In the genomic region with DNA sequence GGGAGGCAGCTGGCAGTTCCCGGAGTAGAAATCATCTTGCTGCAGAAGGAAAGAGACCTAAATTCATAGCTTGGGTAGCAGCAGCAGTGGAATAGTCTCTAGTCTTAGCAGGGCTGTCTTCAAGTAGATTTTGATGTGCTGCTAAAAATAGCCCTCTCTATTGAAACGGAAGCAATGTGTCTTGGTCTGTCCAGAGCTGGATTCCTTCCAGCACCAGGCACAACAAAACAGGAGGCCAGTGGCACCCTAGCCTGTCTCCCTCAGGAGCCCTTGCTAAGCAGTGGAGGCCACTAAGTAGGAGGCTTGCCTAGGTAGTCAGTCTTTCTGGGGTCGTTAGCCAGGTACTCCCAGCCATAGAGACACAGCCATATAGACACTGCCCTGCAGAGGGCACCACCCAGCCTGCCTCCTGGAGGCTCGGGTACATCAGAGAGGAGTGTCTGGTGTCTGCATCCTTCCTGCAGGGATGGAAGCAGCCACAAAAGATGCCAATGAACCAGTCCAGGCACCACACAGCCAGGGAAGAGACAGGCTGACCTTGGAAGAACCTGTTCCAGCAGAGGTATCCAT, we compare ENCODE assay signal across 8 cellular contexts.
DNase-seq lines count a peak whose midpoint lies in the region; ATAC-seq and TF ChIP-seq lines count a peak whose summit lies in the region.

No MANE protein-coding gene starts in this region.

- H3K27ac ChIP-seq in 22Rv1 (no peak overlapping the region), esophagus squamous epithelium (no peak overlapping the region)

- H3K27me3 Mint-ChIP-seq in progenitor cell of endocrine pancreas: peaks cover 31% of the 10 kb centered on the region

- no peak overlapping the region for H3K4me3 ChIP-seq in esophagus squamous epithelium

- H3K9me3 ChIP-seq in esophagus squamous epithelium: no peaks in the 10 kb centered on the region

- no peaks in the 10 kb centered on the region for H3K36me3 Mint-ChIP-seq in progenitor cell of endocrine pancreas (ENCODE audit: insufficient read depth)

- TF ChIP-seq CTCF in 22Rv1 (IDR thresholded peaks at IDR 0.05) (peak; percentile 42), progenitor cell of endocrine pancreas (IDR thresholded peaks at IDR 0.05; ENCODE audit: unreplicated experiment) (peak; percentile 52), esophagus squamous epithelium (IDR thresholded peaks at IDR 0.05) (peak in 1 of 6 experiments; percentile 32)

- 64 to 78% methylated on average over 2 to 3 of the region's 4 CpGs for WGBS in esophagus squamous epithelium, 2 donors

- H3K4me1 ChIP-seq in esophagus squamous epithelium: no peaks in the 10 kb centered on the region

- H3K4me3 Mint-ChIP-seq in progenitor cell of endocrine pancreas (ENCODE audit: low read depth): no peak overlapping the region

- intact Hi-C loops in esophagus squamous epithelium (cut with DNase I): no loop called here

- no peak for TF ChIP-seq POLR2A in esophagus squamous epithelium (IDR thresholded peaks at IDR 0.05)

- no peaks in the 10 kb centered on the region for H3K27me3 ChIP-seq in esophagus squamous epithelium

- H3K27ac Mint-ChIP-seq in progenitor cell of endocrine pancreas: no peak overlapping the region

- peak; percentile 33 for DNase-seq in GM03348 (ENCODE audit: low spot score)
- peak; percentile 7 for DNase-seq in NCI-H345 treated with DMSO at 0.1 percent for 48 hours (lab: John Stamatoyannopoulos, UW; ENCODE audit: unreplicated experiment)
- DNase-seq in ecto neural progenitor cell (ENCODE audit: low spot score): peak; percentile 67
- no peak for DNase-seq in progenitor cell of endocrine pancreas (ENCODE audit: low spot score, unreplicated experiment)
- DNase-seq in esophagus squamous epithelium (lab: John Stamatoyannopoulos, UW): no peak

- H3K9me3 Mint-ChIP-seq in progenitor cell of endocrine pancreas (ENCODE audit: low read depth): no peaks in the 10 kb centered on the region

- ATAC-seq in HG03521 (IDR thresholded peaks at IDR 0.05; ENCODE audit: unreplicated experiment) (no peak), GM19452 (IDR thresholded peaks at IDR 0.05; ENCODE audit: unreplicated experiment) (no peak)

- no peaks in the 10 kb centered on the region for H3K4me1 Mint-ChIP-seq in progenitor cell of endocrine pancreas (ENCODE audit: low read depth)

- peaks cover 0 to 10% (median 0%) of the 10 kb centered on the region in 3 donors for H3K36me3 ChIP-seq in esophagus squamous epithelium

Comparison
In these comparisons a context has a peak if more than half of its experiments do, and no peak if none do; other contexts are left out.
1. DNase-seq: peak in GM03348 (single experiment), NCI-H345 treated with DMSO at 0.1 percent for 48 hours (single experiment) and ecto neural progenitor cell (single experiment); none in progenitor cell of endocrine pancreas (single experiment) and esophagus squamous epithelium (single experiment).